In the genomic region with DNA sequence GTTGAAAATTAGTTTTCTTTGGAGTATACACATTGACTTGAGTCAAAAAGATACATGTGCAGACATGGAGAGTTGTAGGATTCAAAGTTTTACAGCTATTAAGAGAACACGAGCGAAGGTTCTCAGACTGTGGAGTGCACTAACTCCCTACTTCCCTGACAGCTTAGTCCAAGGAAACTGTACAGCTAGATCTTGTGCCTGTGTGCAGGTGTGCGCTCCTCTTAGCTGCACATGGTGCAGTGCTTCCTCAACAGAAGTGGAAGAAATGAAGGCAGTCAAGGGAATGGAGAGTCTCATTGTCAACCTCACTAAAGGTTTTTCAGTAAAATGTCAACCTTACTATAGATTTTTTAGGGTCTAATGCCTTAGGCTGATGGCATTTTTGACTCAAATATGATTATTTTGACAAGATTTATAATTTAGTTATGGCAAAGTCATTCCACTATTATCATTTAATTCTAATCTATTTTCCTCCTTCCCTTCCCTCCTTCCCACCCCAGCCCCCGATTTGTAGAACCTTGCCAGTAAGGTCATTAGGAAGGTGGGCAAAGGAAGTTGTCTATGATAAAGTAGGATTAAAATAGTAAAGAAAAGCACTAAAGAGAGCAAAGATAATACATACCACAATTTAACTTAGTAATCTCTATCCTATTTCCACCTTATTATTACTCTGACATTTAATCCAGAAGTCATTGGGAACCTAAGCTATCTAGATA, we compare ENCODE assay signal across 20 cellular contexts. TPM values are rescaled to one million over a fixed set of nuclear protein-coding genes. Genes with fewer than 3 reads are reported as not detected.
DNase-seq lines count a peak whose midpoint lies in the region; ATAC-seq and TF ChIP-seq lines count a peak whose summit lies in the region.
"Had no signal": no experiment of that assay in that cellular context is flagged by ENCODE, and none has a peak within 500 bp of the region (broad histone marks: within the 10 kb centered on the region; RNA-seq: fewer than 3 reads in every experiment).

No MANE protein-coding gene starts in this region.

- CTCF ChIA-PET in SK-N-SH (lab: Yijun Ruan, JAX) = no interaction called here

- H3K79me2 ChIP-seq in SK-N-SH (ENCODE audit: insufficient read depth) = no peaks in the 10 kb centered on the region

- no peaks in the 10 kb centered on the region for H4K20me1 ChIP-seq in SK-N-SH (ENCODE audit: insufficient read depth)

- H3K4me1 ChIP-seq in right cardiac atrium (ENCODE audit: control insufficient read depth, insufficient read depth, low read length) (peaks cover 2% of the 10 kb centered on the region), gastrocnemius medialis (peaks cover 6 to 7% of the 10 kb centered on the region in 2 donors), SK-N-SH (ENCODE audit: control insufficient read depth in 1 of 2, insufficient read depth in 2 of 2, low read depth in 1 of 2, low read length in 1 of 2) (no peaks in the 10 kb centered on the region), tibial artery (peaks cover 0 to 21% (median 6%) of the 10 kb centered on the region in 4 donors)

- H3K27me3 ChIP-seq in right cardiac atrium (ENCODE audit: control insufficient read depth, insufficient read depth) = no peaks in the 10 kb centered on the region
- no peaks in the 10 kb centered on the region for H3K27me3 ChIP-seq in gastrocnemius medialis
- H3K27me3 ChIP-seq in SK-N-SH (ENCODE audit: insufficient read depth) = peaks cover 15% of the 10 kb centered on the region; the same call in 1 of the 2 replicates
- H3K27me3 ChIP-seq in tibial artery = no peaks in the 10 kb centered on the region

- H3K9me2 ChIP-seq in SK-N-SH = no peaks in the 10 kb centered on the region

- peaks cover 8 to 39% of the 10 kb centered on the region in 2 donors for H3K36me3 ChIP-seq in gastrocnemius medialis
- no peaks in the 10 kb centered on the region for H3K36me3 ChIP-seq in SK-N-SH (replicated peaks in 1 of 2; ENCODE audit: control insufficient read depth in 1 of 2, insufficient read depth in 2 of 2, low read length in 1 of 2)
- H3K36me3 ChIP-seq in tibial artery = peaks cover 39 to 48% (median 44%) of the 10 kb centered on the region in 3 donors

- H3K27ac ChIP-seq in right cardiac atrium (ENCODE audit: low read length) (no peak overlapping the region), gastrocnemius medialis (peak overlapping the region; percentile 47 to 97 (median 60)), SK-N-SH (ENCODE audit: low read depth in 2 of 2, low read length in 1 of 2) (no peak overlapping the region), tibial artery (no peak overlapping the region)

- H3K4me3 ChIP-seq in right cardiac atrium (ENCODE audit: low read length) (no peak overlapping the region), gastrocnemius medialis (no peak overlapping the region), SK-N-SH (ENCODE audit: low read depth in 2 of 2, low read length in 1 of 2) (no peak overlapping the region), tibial artery (no peak overlapping the region)
- H3K4me3 ChIP-seq: GM23338 had no signal

- ATAC-seq in Right ventricle myocardium superior (ENCODE audit: poor library complexity) (peak; percentile 48), left cardiac atrium (no peak), right cardiac atrium (peak; percentile 59 to 65), gastrocnemius medialis (peak; percentile 64 to 83), GM21367 (IDR thresholded peaks at IDR 0.05; ENCODE audit: unreplicated experiment) (no peak), GM19452 (IDR thresholded peaks at IDR 0.05; ENCODE audit: unreplicated experiment) (no peak)
- ATAC-seq: GM23338, PC-3 had no signal

- POLR2A ChIA-PET in SK-N-SH (lab: Yijun Ruan, JAX) = no interaction called here

- H3K9ac ChIP-seq in SK-N-SH = no peak overlapping the region

- peak in 1 of 2 donors; percentile 10 for TF ChIP-seq POLR2A in gastrocnemius medialis (IDR thresholded peaks at IDR 0.05)

- intact Hi-C loops in Right ventricle myocardium superior (cut with DNase I) = no loop called here
- intact Hi-C loops in left cardiac atrium (cut with DNase I) = no loop called here
- intact Hi-C loops in right cardiac atrium (cut with DNase I) = no loop called here
- intact Hi-C loops in gastrocnemius medialis (cut with DNase I; ENCODE audit: low total_unique reads) = loop anchor here (1.0 kb wide), 1 partner anchor 33 kb away; no protein-coding TSS in a partner anchor
- intact Hi-C loops in tibial artery (cut with DNase I; ENCODE audit: low total_unique reads) = no loop called here

- DNase-seq in Right ventricle myocardium superior (no peak), left cardiac atrium (no peak), right cardiac atrium (no peak), gastrocnemius medialis (peak; percentile 48 to 58), SK-N-SH (no peak), tibial artery (no peak)
- DNase-seq: 8988T, GDM1, HCEC 1CT, MM.1S, NCI-H1092, NCI-H1436 treated with DMSO at 0.1 percent for 48 hours, NCI-H2029, NCI-H345, NCI-H524 treated with DMSO at 0.1 percent for 48 hours, PC-3, RPMI8226 had no signal

- H2AFZ ChIP-seq in SK-N-SH (ENCODE audit: low read depth) = no peak overlapping the region
- H2AFZ ChIP-seq: GM23338 had no signal

- H3K9me3 ChIP-seq in right cardiac atrium (ENCODE audit: control insufficient read depth, low read length) (no peaks in the 10 kb centered on the region), gastrocnemius medialis (no peaks in the 10 kb centered on the region), SK-N-SH (no peaks in the 10 kb centered on the region), tibial artery (no peaks in the 10 kb centered on the region)

- in situ Hi-C loops in gastrocnemius medialis (cut with MboI; ENCODE audit: low sequenced_read_pairs in 4 of 4) = no loop called here

- no peaks in the 10 kb centered on the region for H3F3A ChIP-seq in SK-N-SH (replicated peaks; ENCODE audit: insufficient read depth)

- no peak for TF ChIP-seq EP300 in SK-N-SH (IDR thresholded peaks at IDR 0.05; ENCODE audit: borderline replicate concordance in 1 of 2, low read depth in 1 of 2, low read length in 1 of 2)

- WGBS in right cardiac atrium = 91% methylated on average over 4 of the region's 4 CpGs
- WGBS in SK-N-SH (ENCODE audit: low lambda C conversion rate) = 28% methylated on average over 4 of the region's 4 CpGs

- TF ChIP-seq CTCF in gastrocnemius medialis (IDR thresholded peaks at IDR 0.05 in 4 of 5, conservative IDR thresholded peaks at IDR 0.05 in 1 of 5) = no peak
- TF ChIP-seq CTCF in SK-N-SH (IDR thresholded peaks at IDR 0.05) = no peak
- TF ChIP-seq CTCF in tibial artery (IDR thresholded peaks at IDR 0.05) = no peak

- no peak for TF ChIP-seq RAD21 in SK-N-SH (IDR thresholded peaks at IDR 0.05; ENCODE audit: low read length)

- H3K4me2 ChIP-seq in SK-N-SH = no peak overlapping the region
- H3K4me2 ChIP-seq: GM23338 had no signal

TF ChIP-seq in SK-N-SH, 30 proteins besides CTCF, POLR2A, EP300 and RAD21 (continues in another document):
- TF ChIP-seq NFIC (IDR thresholded peaks at IDR 0.05; ENCODE audit: borderline replicate concordance) = no peak
- TF ChIP-seq TAF1 (IDR thresholded peaks at IDR 0.05; ENCODE audit: borderline replicate concordance, low read depth, low read length) = no peak
- TF ChIP-seq, protein P1, sequence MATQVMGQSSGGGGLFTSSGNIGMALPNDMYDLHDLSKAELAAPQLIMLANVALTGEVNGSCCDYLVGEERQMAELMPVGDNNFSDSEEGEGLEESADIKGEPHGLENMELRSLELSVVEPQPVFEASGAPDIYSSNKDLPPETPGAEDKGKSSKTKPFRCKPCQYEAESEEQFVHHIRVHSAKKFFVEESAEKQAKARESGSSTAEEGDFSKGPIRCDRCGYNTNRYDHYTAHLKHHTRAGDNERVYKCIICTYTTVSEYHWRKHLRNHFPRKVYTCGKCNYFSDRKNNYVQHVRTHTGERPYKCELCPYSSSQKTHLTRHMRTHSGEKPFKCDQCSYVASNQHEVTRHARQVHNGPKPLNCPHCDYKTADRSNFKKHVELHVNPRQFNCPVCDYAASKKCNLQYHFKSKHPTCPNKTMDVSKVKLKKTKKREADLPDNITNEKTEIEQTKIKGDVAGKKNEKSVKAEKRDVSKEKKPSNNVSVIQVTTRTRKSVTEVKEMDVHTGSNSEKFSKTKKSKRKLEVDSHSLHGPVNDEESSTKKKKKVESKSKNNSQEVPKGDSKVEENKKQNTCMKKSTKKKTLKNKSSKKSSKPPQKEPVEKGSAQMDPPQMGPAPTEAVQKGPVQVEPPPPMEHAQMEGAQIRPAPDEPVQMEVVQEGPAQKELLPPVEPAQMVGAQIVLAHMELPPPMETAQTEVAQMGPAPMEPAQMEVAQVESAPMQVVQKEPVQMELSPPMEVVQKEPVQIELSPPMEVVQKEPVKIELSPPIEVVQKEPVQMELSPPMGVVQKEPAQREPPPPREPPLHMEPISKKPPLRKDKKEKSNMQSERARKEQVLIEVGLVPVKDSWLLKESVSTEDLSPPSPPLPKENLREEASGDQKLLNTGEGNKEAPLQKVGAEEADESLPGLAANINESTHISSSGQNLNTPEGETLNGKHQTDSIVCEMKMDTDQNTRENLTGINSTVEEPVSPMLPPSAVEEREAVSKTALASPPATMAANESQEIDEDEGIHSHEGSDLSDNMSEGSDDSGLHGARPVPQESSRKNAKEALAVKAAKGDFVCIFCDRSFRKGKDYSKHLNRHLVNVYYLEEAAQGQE (IDR thresholded peaks at IDR 0.05; ENCODE audit: low read depth, low read length) = no peak
- TF ChIP-seq FOXJ3 (CRISPR knock-in tag; IDR thresholded peaks at IDR 0.05) = no peak
- no peak for TF ChIP-seq SIN3A (IDR thresholded peaks at IDR 0.05; ENCODE audit: borderline replicate concordance, low read depth, low read length)
- TF ChIP-seq, protein P2, sequence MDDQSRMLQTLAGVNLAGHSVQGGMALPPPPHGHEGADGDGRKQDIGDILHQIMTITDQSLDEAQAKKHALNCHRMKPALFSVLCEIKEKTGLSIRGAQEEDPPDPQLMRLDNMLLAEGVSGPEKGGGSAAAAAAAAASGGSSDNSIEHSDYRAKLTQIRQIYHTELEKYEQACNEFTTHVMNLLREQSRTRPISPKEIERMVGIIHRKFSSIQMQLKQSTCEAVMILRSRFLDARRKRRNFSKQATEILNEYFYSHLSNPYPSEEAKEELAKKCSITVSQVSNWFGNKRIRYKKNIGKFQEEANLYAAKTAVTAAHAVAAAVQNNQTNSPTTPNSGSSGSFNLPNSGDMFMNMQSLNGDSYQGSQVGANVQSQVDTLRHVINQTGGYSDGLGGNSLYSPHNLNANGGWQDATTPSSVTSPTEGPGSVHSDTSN (IDR thresholded peaks at IDR 0.05) = no peak

RNA-seq across cellular contexts. Expression of a gene that starts 13.6 kb away (rescaled TPM):
- total RNA-seq in Right ventricle myocardium superior (374 TPM), left cardiac atrium (100 to 1,000 TPM; 129 to 528 TPM), right cardiac atrium (100 to 1,000 TPM in 2 of 4 donors, 10 to 100 TPM in 2; 53.0 to 842 (median 103) TPM), gastrocnemius medialis (1,000 to 10,000 TPM; 2,371 to 5,827 (median 4,654) TPM)
- polyA plus RNA-seq in right cardiac atrium (133 TPM), SK-N-SH (2012; rRNA removed) (0.10 and 0.13 TPM in 2 replicates)
- polyA plus RNA-seq in SK-N-SH (2012; cell fraction: cytosol; rRNA removed) = 0.14 and 0.17 TPM in 2 replicates
- 0.22 and 0.23 TPM in 2 replicates for polyA plus RNA-seq in SK-N-SH (2012; cell fraction: nucleus; rRNA removed)
- total RNA-seq: GM23338 had no signal

Comparison
In these comparisons a context has a peak if more than half of its experiments do, and no peak if none do; other contexts are left out.
1. ATAC-seq: peak in Right ventricle myocardium superior (single experiment), right cardiac atrium (2 of 2) and gastrocnemius medialis (2 of 2); none in left cardiac atrium (0 of 2), GM21367 (single experiment) and GM19452 (single experiment).
2. DNase-seq: peak in gastrocnemius medialis (2 of 2); none in Right ventricle myocardium superior (single experiment), left cardiac atrium (single experiment), right cardiac atrium (0 of 3), SK-N-SH (single experiment) and tibial artery (0 of 2).
3. H3K27ac ChIP-seq: peak in gastrocnemius medialis (4 of 4); none in right cardiac atrium (single experiment), SK-N-SH (0 of 2) and tibial artery (0 of 2).